2 cellular contexts compared by ENCODE assay signal in the genomic region with DNA sequence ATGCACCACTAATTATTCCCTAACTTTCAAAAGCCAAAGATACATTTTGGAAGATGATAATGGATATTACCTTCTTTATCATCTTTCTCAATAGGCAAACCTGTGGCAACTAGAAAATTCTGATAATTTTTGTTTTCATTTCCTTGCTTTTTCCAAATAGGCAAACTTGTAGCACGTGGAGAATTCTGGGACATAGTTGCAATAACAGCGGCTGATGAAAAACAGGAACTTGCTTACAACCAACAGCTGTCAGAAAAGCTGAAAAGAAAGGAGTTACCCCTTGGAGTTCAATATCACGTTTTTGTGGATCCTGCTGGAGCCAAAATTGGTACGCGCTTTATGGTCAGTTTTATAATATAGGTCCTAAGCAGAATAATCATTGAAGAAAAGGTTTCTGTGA.
TF ChIP-seq lines count a peak whose summit lies in the region.

No MANE protein-coding gene starts in this region.

TF ChIP-seq in SK-N-SH, 30 proteins besides CTCF, POLR2A, EP300 and RAD21:
- TF ChIP-seq FOXM1 (IDR thresholded peaks at IDR 0.05; ENCODE audit: low read depth), result no peak
- TF ChIP-seq GABPA (IDR thresholded peaks at IDR 0.05; ENCODE audit: low read depth), result no peak
- no peak for TF ChIP-seq NRF1 (IDR thresholded peaks at IDR 0.05; ENCODE audit: low read depth, low read length)

TF ChIP-seq in SK-N-SH treated with all-trans-retinoic acid at 6 μM for 48 hours, 23 proteins besides CTCF, POLR2A, EP300 and RAD21:
- TF ChIP-seq, protein P1, sequence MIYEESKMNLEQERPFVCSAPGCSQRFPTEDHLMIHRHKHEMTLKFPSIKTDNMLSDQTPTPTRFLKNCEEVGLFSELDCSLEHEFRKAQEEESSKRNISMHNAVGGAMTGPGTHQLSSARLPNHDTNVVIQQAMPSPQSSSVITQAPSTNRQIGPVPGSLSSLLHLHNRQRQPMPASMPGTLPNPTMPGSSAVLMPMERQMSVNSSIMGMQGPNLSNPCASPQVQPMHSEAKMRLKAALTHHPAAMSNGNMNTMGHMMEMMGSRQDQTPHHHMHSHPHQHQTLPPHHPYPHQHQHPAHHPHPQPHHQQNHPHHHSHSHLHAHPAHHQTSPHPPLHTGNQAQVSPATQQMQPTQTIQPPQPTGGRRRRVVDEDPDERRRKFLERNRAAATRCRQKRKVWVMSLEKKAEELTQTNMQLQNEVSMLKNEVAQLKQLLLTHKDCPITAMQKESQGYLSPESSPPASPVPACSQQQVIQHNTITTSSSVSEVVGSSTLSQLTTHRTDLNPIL (CRISPR knock-in tag; IDR thresholded peaks at IDR 0.05; ENCODE audit: low read depth), result no peak
- no peak for TF ChIP-seq TOX (CRISPR knock-in tag; IDR thresholded peaks at IDR 0.05; ENCODE audit: borderline replicate concordance)
- no peak for TF ChIP-seq ZNF8 (CRISPR knock-in tag; IDR thresholded peaks at IDR 0.05)
- TF ChIP-seq, protein P2, sequence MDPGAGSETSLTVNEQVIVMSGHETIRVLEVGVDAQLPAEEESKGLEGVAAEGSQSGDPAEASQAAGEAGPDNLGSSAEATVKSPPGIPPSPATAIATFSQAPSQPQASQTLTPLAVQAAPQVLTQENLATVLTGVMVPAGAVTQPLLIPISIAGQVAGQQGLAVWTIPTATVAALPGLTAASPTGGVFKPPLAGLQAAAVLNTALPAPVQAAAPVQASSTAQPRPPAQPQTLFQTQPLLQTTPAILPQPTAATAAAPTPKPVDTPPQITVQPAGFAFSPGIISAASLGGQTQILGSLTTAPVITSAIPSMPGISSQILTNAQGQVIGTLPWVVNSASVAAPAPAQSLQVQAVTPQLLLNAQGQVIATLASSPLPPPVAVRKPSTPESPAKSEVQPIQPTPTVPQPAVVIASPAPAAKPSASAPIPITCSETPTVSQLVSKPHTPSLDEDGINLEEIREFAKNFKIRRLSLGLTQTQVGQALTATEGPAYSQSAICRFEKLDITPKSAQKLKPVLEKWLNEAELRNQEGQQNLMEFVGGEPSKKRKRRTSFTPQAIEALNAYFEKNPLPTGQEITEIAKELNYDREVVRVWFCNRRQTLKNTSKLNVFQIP (CRISPR knock-in tag; IDR thresholded peaks at IDR 0.05; ENCODE audit: borderline replicate concordance, low read depth), result no peak
- no peak for TF ChIP-seq ZNF70 (CRISPR knock-in tag; IDR thresholded peaks at IDR 0.05)
- TF ChIP-seq BACH2 (CRISPR knock-in tag; IDR thresholded peaks at IDR 0.05; ENCODE audit: borderline replicate concordance), result no peak
